18 cellular contexts compared by ENCODE assay signal in genomic region chr1:181986907-181987305, GRCh38.
"Had no signal": no experiment of that assay in that cellular context is flagged by ENCODE, and none has a peak within 500 bp of the region (broad histone marks: within the 10 kb centered on the region; RNA-seq: fewer than 3 reads in every experiment).

No MANE protein-coding gene starts in this region.

- H3K27ac Mint-ChIP-seq: activated naive CD8-positive, alpha-beta T cell treated with anti-CD3 and anti-CD28 coated beads for 36 hours; natural killer cell; stimulated activated naive CD8-positive, alpha-beta T cell treated with anti-CD3 and anti-CD28 coated beads, Interleukin-15, Interleukin-2, amounts not matched to agents 100 ng/mL and 50 ng/mL, for 24 hours had no signal

- H3K36me3 Mint-ChIP-seq: activated naive CD8-positive, alpha-beta T cell treated with anti-CD3 and anti-CD28 coated beads for 36 hours; natural killer cell had no signal

- ATAC-seq: activated CD4-positive, CD25-positive, alpha-beta regulatory T cell treated with anti-CD3 and anti-CD28 coated beads, Interleukin-2, amount 50 U/mL, for 24 hours; gastroesophageal sphincter; left lobe of liver; mucosa of descending colon; natural killer cell had no signal

- H3K9me3 Mint-ChIP-seq: activated naive CD8-positive, alpha-beta T cell treated with anti-CD3 and anti-CD28 coated beads for 36 hours; natural killer cell; stimulated activated naive CD8-positive, alpha-beta T cell treated with anti-CD3 and anti-CD28 coated beads, Interleukin-15, Interleukin-2, amounts not matched to agents 100 ng/mL and 50 ng/mL, for 24 hours had no signal

- H3K4me1 Mint-ChIP-seq: activated naive CD8-positive, alpha-beta T cell treated with anti-CD3 and anti-CD28 coated beads for 36 hours; natural killer cell had no signal

- H3K4me3 Mint-ChIP-seq: activated naive CD8-positive, alpha-beta T cell treated with anti-CD3 and anti-CD28 coated beads for 36 hours; natural killer cell; stimulated activated naive CD8-positive, alpha-beta T cell treated with anti-CD3 and anti-CD28 coated beads, Interleukin-15, Interleukin-2, amounts not matched to agents 100 ng/mL and 50 ng/mL, for 24 hours had no signal

- H3K4me1 ChIP-seq: gastroesophageal sphincter had no signal

- H3K27ac ChIP-seq: coronary artery, epithelial cell of prostate, gastroesophageal sphincter, thoracic aorta had no signal

- H3K36me3 ChIP-seq: gastroesophageal sphincter, thoracic aorta had no signal

- H3K9me3 ChIP-seq: gastroesophageal sphincter, mucosa of descending colon, thoracic aorta had no signal

- H3K4me3 ChIP-seq: coronary artery, gastroesophageal sphincter, mucosa of descending colon, thoracic aorta had no signal

- DNase-seq: activated CD4-positive, alpha-beta T cell treated with anti-CD3 and anti-CD28 coated beads, Interleukin-2, amount 50 U/mL, for 4 hours; activated gamma-delta T cell; activated naive CD8-positive, alpha-beta T cell treated with anti-CD3 and anti-CD28 coated beads for 36 hours; activated T-cell treated with anti-CD3 and anti-CD28 coated beads, Interleukin-2, amount 50 U/mL, for 1 hour; effector memory CD4-positive, alpha-beta T cell; mammary epithelial cell; mucosa of descending colon; natural killer cell; stimulated activated CD4-positive, alpha-beta T cell treated with anti-CD3 and anti-CD28 coated beads, Interleukin-15, amount 100 ng/mL, for 24 hours; stimulated activated CD4-positive, alpha-beta T cell treated with anti-CD3 and anti-CD28 coated beads, Interleukin-4, amount 100 ng/mL, for 24 hours; T-helper 2 cell had no signal
